13 cellular contexts compared by ENCODE assay signal in genomic region chr5:150538007-150538917, GRCh38. TPM values are rescaled to one million over a fixed set of nuclear protein-coding genes. Genes with fewer than 3 reads are reported as not detected.
DNase-seq lines count a peak whose midpoint lies in the region; ATAC-seq, FAIRE-seq and TF ChIP-seq lines count a peak whose summit lies in the region.
"Had no signal": no experiment of that assay in that cellular context is flagged by ENCODE, and none has a peak within 500 bp of the region (broad histone marks: within the 10 kb centered on the region; RNA-seq: fewer than 3 reads in every experiment).

No MANE protein-coding gene starts in this region.

- H3K9me3 ChIP-seq in SK-N-SH: no peaks in the 10 kb centered on the region
- H3K9me3 ChIP-seq in upper lobe of left lung: no peaks in the 10 kb centered on the region

- H3K27me3 ChIP-seq in SK-N-SH (ENCODE audit: insufficient read depth) (no peaks in the 10 kb centered on the region), upper lobe of left lung (no peaks in the 10 kb centered on the region)

- DNase-seq in SK-N-SH: no peak
- DNase-seq in astrocyte of the spinal cord (ENCODE audit: low read depth, low spot score): peak; percentile 44
- peak; percentile 61 for DNase-seq in left ventricle myocardium superior
- DNase-seq in upper lobe of left lung: no peak
- DNase-seq in GM19239 (ENCODE audit: insufficient read length, low spot score): no peak
- no peak for DNase-seq in germinal center (ENCODE audit: low spot score)
- no peak for DNase-seq in NCI-H146 treated with DMSO at 0.1 percent for 48 hours (lab: John Stamatoyannopoulos, UW; ENCODE audit: unreplicated experiment)
- DNase-seq: 8988T; activated CD4-positive, alpha-beta T cell treated with anti-CD3 and anti-CD28 coated beads, Interleukin-2, amount 50 U/mL, for 4 hours; endodermal cell; left colon; NCI-H2081 had no signal

- intact Hi-C loops in left ventricle myocardium superior (cut with micrococcal nuclease): no loop called here

- POLR2A ChIA-PET in SK-N-SH (lab: Yijun Ruan, JAX): no interaction called here

- no peak for TF ChIP-seq RAD21 in SK-N-SH (IDR thresholded peaks at IDR 0.05; ENCODE audit: low read length)

- 86% methylated on average over 8 of the region's 8 CpGs for WGBS in SK-N-SH (ENCODE audit: low lambda C conversion rate)
- 84 to 95% methylated on average over 8 of the region's 8 CpGs for WGBS in upper lobe of left lung, 2 donors

- in situ Hi-C loops in astrocyte of the spinal cord (cut with HindIII; ENCODE audit: low sequenced_read_pairs): no loop called here

- H3K27ac ChIP-seq in SK-N-SH (ENCODE audit: low read depth in 2 of 2, low read length in 1 of 2): no peak overlapping the region
- H3K27ac ChIP-seq in upper lobe of left lung: peak overlapping the region in 3 of 4 donors; percentile 12 to 42 (median 37)

- H3K4me1 ChIP-seq in SK-N-SH (ENCODE audit: control insufficient read depth in 1 of 2, insufficient read depth in 2 of 2, low read depth in 1 of 2, low read length in 1 of 2) (peaks cover 4 to 15% of the 10 kb centered on the region in 2 experiments; a peak in 3 of 4 replicates), upper lobe of left lung (peaks cover 25 to 32% (median 26%) of the 10 kb centered on the region in 4 donors)

- no peaks in the 10 kb centered on the region for H4K20me1 ChIP-seq in SK-N-SH (ENCODE audit: insufficient read depth)

- no peaks in the 10 kb centered on the region for H3K79me2 ChIP-seq in SK-N-SH (ENCODE audit: insufficient read depth)

- no peak overlapping the region for H3K4me2 ChIP-seq in SK-N-SH

- CTCF ChIA-PET in SK-N-SH (lab: Yijun Ruan, JAX): interaction anchor here (1.0 to 1.6 kb wide), 4 partner anchors 15 to 80 kb away, joined by 3 to 8 read pairs (median 3); no protein-coding TSS in a partner anchor

- H3K36me3 ChIP-seq in SK-N-SH (replicated peaks in 1 of 2; ENCODE audit: control insufficient read depth in 1 of 2, insufficient read depth in 2 of 2, low read length in 1 of 2): peaks cover 63 to 66% of the 10 kb centered on the region in 2 experiments
- peaks cover 46 to 91% (median 64%) of the 10 kb centered on the region in 4 donors for H3K36me3 ChIP-seq in upper lobe of left lung

- ATAC-seq in SK-N-SH treated with all-trans-retinoic acid at 6 μM for 48 hours (no peak; the same call in 1 of the 3 replicates), left ventricle myocardium superior (peak; percentile 53), upper lobe of left lung (ENCODE audit: low FRiP score in 2 of 2) (no peak)
- ATAC-seq: left colon had no signal

- no peak for TF ChIP-seq POLR2A in upper lobe of left lung (IDR thresholded peaks at IDR 0.05)

- no peak for FAIRE-seq in GM19239 (lab: Jason Lieb, UNC)

- H3K4me3 ChIP-seq in SK-N-SH (ENCODE audit: low read depth in 2 of 2, low read length in 1 of 2): no peak overlapping the region
- H3K4me3 ChIP-seq in astrocyte of the spinal cord (ENCODE audit: low read depth, low read length): no peak overlapping the region
- H3K4me3 ChIP-seq in upper lobe of left lung: no peak overlapping the region

- peaks cover 16% of the 10 kb centered on the region for H3F3A ChIP-seq in SK-N-SH (replicated peaks; ENCODE audit: insufficient read depth)

- TF ChIP-seq EP300 in SK-N-SH (IDR thresholded peaks at IDR 0.05; ENCODE audit: borderline replicate concordance in 1 of 2, low read depth in 1 of 2, low read length in 1 of 2) (no peak), upper lobe of left lung (IDR thresholded peaks at IDR 0.05) (no peak)

- no peak overlapping the region for H2AFZ ChIP-seq in SK-N-SH (ENCODE audit: low read depth)

- no peak overlapping the region for H3K9ac ChIP-seq in SK-N-SH

- TF ChIP-seq CTCF in SK-N-SH (IDR thresholded peaks at IDR 0.05) (no peak; the same call in 1 of the 2 replicates), astrocyte of the spinal cord (IDR thresholded peaks at IDR 0.05; ENCODE audit: low read depth, low read length) (no peak), upper lobe of left lung (IDR thresholded peaks at IDR 0.05) (no peak)

- H3K9me2 ChIP-seq in SK-N-SH: no peaks in the 10 kb centered on the region

TF ChIP-seq in SK-N-SH, 30 proteins besides CTCF, POLR2A, EP300 and RAD21:
- TF ChIP-seq TEAD4 (IDR thresholded peaks at IDR 0.05; ENCODE audit: borderline replicate concordance, insufficient read depth) (no peak), NFIC (IDR thresholded peaks at IDR 0.05; ENCODE audit: borderline replicate concordance) (peak; percentile 39; the same call in 1 of the 2 replicates)

TF ChIP-seq in SK-N-SH treated with all-trans-retinoic acid at 6 μM for 48 hours, 23 proteins besides CTCF, POLR2A, EP300 and RAD21:
- no peak for TF ChIP-seq TCF4 (CRISPR knock-in tag; IDR thresholded peaks at IDR 0.05; ENCODE audit: borderline replicate concordance)
- TF ChIP-seq OSR1 (CRISPR knock-in tag; IDR thresholded peaks at IDR 0.05): no peak
- no peak for TF ChIP-seq ZNF70 (CRISPR knock-in tag; IDR thresholded peaks at IDR 0.05)
- no peak for TF ChIP-seq ZC3H10 (CRISPR knock-in tag; IDR thresholded peaks at IDR 0.05)
- TF ChIP-seq ARNTL (CRISPR knock-in tag; IDR thresholded peaks at IDR 0.05; ENCODE audit: borderline replicate concordance, low read depth): no peak
- TF ChIP-seq CSDC2 (CRISPR knock-in tag; IDR thresholded peaks at IDR 0.05): no peak
- TF ChIP-seq ISL1 (CRISPR knock-in tag; IDR thresholded peaks at IDR 0.05): no peak
- no peak for TF ChIP-seq RARB (CRISPR knock-in tag; IDR thresholded peaks at IDR 0.05)
- TF ChIP-seq, protein P1, sequence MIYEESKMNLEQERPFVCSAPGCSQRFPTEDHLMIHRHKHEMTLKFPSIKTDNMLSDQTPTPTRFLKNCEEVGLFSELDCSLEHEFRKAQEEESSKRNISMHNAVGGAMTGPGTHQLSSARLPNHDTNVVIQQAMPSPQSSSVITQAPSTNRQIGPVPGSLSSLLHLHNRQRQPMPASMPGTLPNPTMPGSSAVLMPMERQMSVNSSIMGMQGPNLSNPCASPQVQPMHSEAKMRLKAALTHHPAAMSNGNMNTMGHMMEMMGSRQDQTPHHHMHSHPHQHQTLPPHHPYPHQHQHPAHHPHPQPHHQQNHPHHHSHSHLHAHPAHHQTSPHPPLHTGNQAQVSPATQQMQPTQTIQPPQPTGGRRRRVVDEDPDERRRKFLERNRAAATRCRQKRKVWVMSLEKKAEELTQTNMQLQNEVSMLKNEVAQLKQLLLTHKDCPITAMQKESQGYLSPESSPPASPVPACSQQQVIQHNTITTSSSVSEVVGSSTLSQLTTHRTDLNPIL (CRISPR knock-in tag; IDR thresholded peaks at IDR 0.05; ENCODE audit: low read depth): no peak
- TF ChIP-seq ZFP3 (CRISPR knock-in tag; IDR thresholded peaks at IDR 0.05): no peak
- TF ChIP-seq, protein P2, sequence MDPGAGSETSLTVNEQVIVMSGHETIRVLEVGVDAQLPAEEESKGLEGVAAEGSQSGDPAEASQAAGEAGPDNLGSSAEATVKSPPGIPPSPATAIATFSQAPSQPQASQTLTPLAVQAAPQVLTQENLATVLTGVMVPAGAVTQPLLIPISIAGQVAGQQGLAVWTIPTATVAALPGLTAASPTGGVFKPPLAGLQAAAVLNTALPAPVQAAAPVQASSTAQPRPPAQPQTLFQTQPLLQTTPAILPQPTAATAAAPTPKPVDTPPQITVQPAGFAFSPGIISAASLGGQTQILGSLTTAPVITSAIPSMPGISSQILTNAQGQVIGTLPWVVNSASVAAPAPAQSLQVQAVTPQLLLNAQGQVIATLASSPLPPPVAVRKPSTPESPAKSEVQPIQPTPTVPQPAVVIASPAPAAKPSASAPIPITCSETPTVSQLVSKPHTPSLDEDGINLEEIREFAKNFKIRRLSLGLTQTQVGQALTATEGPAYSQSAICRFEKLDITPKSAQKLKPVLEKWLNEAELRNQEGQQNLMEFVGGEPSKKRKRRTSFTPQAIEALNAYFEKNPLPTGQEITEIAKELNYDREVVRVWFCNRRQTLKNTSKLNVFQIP (CRISPR knock-in tag; IDR thresholded peaks at IDR 0.05; ENCODE audit: borderline replicate concordance, low read depth): no peak
- no peak for TF ChIP-seq BACH2 (CRISPR knock-in tag; IDR thresholded peaks at IDR 0.05; ENCODE audit: borderline replicate concordance)
- TF ChIP-seq ESRRG (CRISPR knock-in tag; IDR thresholded peaks at IDR 0.05): no peak
- TF ChIP-seq TSHZ2 (CRISPR knock-in tag; IDR thresholded peaks at IDR 0.05): no peak

RNA-seq across cellular contexts. Expression of gene NDST1, which starts 30.3 kb away (rescaled TPM):
- 29.2 and 33.8 TPM in 2 replicates for polyA plus RNA-seq in SK-N-SH (2012; rRNA removed)
- polyA plus RNA-seq in SK-N-SH (2012; cell fraction: cytosol; rRNA removed): 13.8 and 22.5 TPM in 2 replicates
- 32.7 and 39.0 TPM in 2 replicates for polyA plus RNA-seq in SK-N-SH (2012; cell fraction: nucleus; rRNA removed)
- total RNA-seq in left ventricle myocardium superior (57.9 TPM), upper lobe of left lung (100 to 1,000 TPM in 5 of 6 donors, 10 to 100 TPM in 1; 81.7 to 265 (median 166) TPM)

Comparison
In these comparisons a context has a peak if more than half of its experiments do, and no peak if none do; other contexts are left out.
1. DNase-seq: peak in astrocyte of the spinal cord (single experiment) and left ventricle myocardium superior (single experiment); none in SK-N-SH (single experiment), upper lobe of left lung (0 of 2), GM19239 (single experiment), germinal center (single experiment) and NCI-H146 treated with DMSO at 0.1 percent for 48 hours (single experiment).
2. H3K27ac ChIP-seq: peak in upper lobe of left lung (3 of 4); none in SK-N-SH (0 of 2).